10 cellular contexts compared by ENCODE assay signal in genomic region chr16:22161999-22162657, GRCh38. TPM values are rescaled to one million over a fixed set of nuclear protein-coding genes. Genes with fewer than 3 reads are reported as not detected.
DNase-seq lines count a peak whose midpoint lies in the region; ATAC-seq and TF ChIP-seq lines count a peak whose summit lies in the region.
"Had no signal": no experiment of that assay in that cellular context is flagged by ENCODE, and none has a peak within 500 bp of the region (broad histone marks: within the 10 kb centered on the region; RNA-seq: fewer than 3 reads in every experiment).

Gene SDR42E2 (plus strand): TSS chr16:22162506. CDS start chr16:22165583, 3,077 bp downstream.

- H3K27me3 Mint-ChIP-seq in Calu3 (ENCODE audit: unreplicated experiment), result peaks cover 42% of the 10 kb centered on the region

- no peak within 1 kb of the TSS for H3K4ac ChIP-seq in trophoblast cell (ENCODE audit: low read depth, low read length)

- no peaks in the 10 kb centered on the region for H3K79me2 ChIP-seq in trophoblast cell (ENCODE audit: control insufficient read depth, insufficient read depth, low read length, poor library complexity)

- no peak within 1 kb of the TSS for H3K23ac ChIP-seq in trophoblast cell (ENCODE audit: low read length)

- WGBS in trophoblast cell (ENCODE audit: extremely low coverage, insufficient coverage, insufficient read length), result no CpG with 5 or more reads among the region's 40 CpGs

- no peak within 1 kb of the TSS for H3K27ac Mint-ChIP-seq in Calu3 (ENCODE audit: unreplicated experiment)

- CTCF ChIA-PET in Calu3 (lab: Charles Lee), result no interaction called here
- CTCF ChIA-PET in A673 (lab: Charles Lee), result no interaction called here

- H3K79me1 ChIP-seq in trophoblast cell (ENCODE audit: low read length), result no peaks in the 10 kb centered on the region

- no peak within 1 kb of the TSS for H4K8ac ChIP-seq in trophoblast cell (ENCODE audit: low read depth, low read length)

- H3K4me1 Mint-ChIP-seq in Calu3 (ENCODE audit: low read depth, unreplicated experiment), result no peaks in the 10 kb centered on the region

- H3K9me3 ChIP-seq in trophoblast cell (ENCODE audit: insufficient read depth, low read depth, low read length), result peaks cover 5% of the 10 kb centered on the region
- no peaks in the 10 kb centered on the region for H3K9me3 ChIP-seq in A673 (ENCODE audit: low read depth, low read length, poor library complexity, severe bottlenecking)

- DNase-seq in Calu3 (peak; percentile 19), RPMI8226 (peak; percentile 91), astrocyte of the hippocampus (ENCODE audit: low read depth, low spot score) (peak; percentile 7), trophoblast cell (peak; percentile 24 to 50), A673 (ENCODE audit: low spot score) (no peak), SIG-M5 treated with dmso at 0.1 percent for 504 hours (lab: John Stamatoyannopoulos, UW; ENCODE audit: unreplicated experiment) (no peak), GF-D8 (lab: John Stamatoyannopoulos, UW) (no peak)

- H3K9me3 Mint-ChIP-seq in Calu3 (ENCODE audit: low read depth, unreplicated experiment), result peaks cover 5% of the 10 kb centered on the region

- H3K14ac ChIP-seq in trophoblast cell (ENCODE audit: low read length), result no peak within 1 kb of the TSS

- H2AK5ac ChIP-seq in trophoblast cell (ENCODE audit: low read length), result no peak within 1 kb of the TSS

- BruUV-seq in Calu3 (replicated peaks; lab: Mats Ljungman, UMichigan) (no TSS peak), A673 (replicated peaks; lab: Mats Ljungman, UMichigan) (no TSS peak)

- peak within 1 kb of the TSS; percentile 76 for H3K4me2 ChIP-seq in trophoblast cell (ENCODE audit: low read length)

- no peak within 1 kb of the TSS for H3K9ac ChIP-seq in trophoblast cell (ENCODE audit: low read length)

- H3K4me3 ChIP-seq in trophoblast cell (ENCODE audit: low read depth, low read length) (no peak within 1 kb of the TSS), A673 (ENCODE audit: low read depth, low read length, poor library complexity, severe bottlenecking) (no peak within 1 kb of the TSS)
- H3K4me3 ChIP-seq: SJSA1 had no signal

- H3K18ac ChIP-seq in trophoblast cell (ENCODE audit: low read length), result no peak within 1 kb of the TSS

- intact Hi-C loops in Calu3 (cut with micrococcal nuclease; ENCODE audit: unreplicated experiment) (no loop called here), A673 (cut with micrococcal nuclease; ENCODE audit: unreplicated experiment) (no loop called here)

- H2BK12ac ChIP-seq in trophoblast cell (ENCODE audit: low read length), result no peak within 1 kb of the TSS

- TF ChIP-seq CTCF in Calu3 (IDR thresholded peaks at IDR 0.05; ENCODE audit: unreplicated experiment) (no peak), A673 (conservative IDR thresholded peaks at IDR 0.05; ENCODE audit: low read depth, low read length) (no peak)

- peak within 1 kb of the TSS; percentile 35 for H2AFZ ChIP-seq in trophoblast cell (ENCODE audit: insufficient read depth, low read length, poor library complexity)

- H3K36me3 Mint-ChIP-seq in Calu3 (ENCODE audit: insufficient read depth, unreplicated experiment), result no peaks in the 10 kb centered on the region

- no peak for ATAC-seq in HG03469 (IDR thresholded peaks at IDR 0.05; ENCODE audit: unreplicated experiment)

- H3K36me3 ChIP-seq in trophoblast cell (ENCODE audit: control insufficient read depth in 1 of 2, insufficient read depth in 2 of 2, low read length in 2 of 2) (no peaks in the 10 kb centered on the region), A673 (ENCODE audit: insufficient read depth, low read length, poor library complexity, severe bottlenecking) (no peaks in the 10 kb centered on the region)
- H3K36me3 ChIP-seq: SJSA1 had no signal

- no peak within 1 kb of the TSS for H3K4me3 Mint-ChIP-seq in Calu3 (ENCODE audit: low read depth, unreplicated experiment)

- no peak within 1 kb of the TSS for H4K12ac ChIP-seq in trophoblast cell (ENCODE audit: low read depth, low read length)

- H3K27me3 ChIP-seq in trophoblast cell (ENCODE audit: insufficient read depth, low read length) (peaks cover 3% of the 10 kb centered on the region), A673 (replicated peaks; ENCODE audit: insufficient read depth, low read depth, low read length, poor library complexity) (peaks cover 11% of the 10 kb centered on the region)

- POLR2A ChIA-PET in A673 (lab: Charles Lee; ENCODE audit: low non-redundant PET), result no interaction called here

- H3K4me1 ChIP-seq in trophoblast cell (ENCODE audit: control insufficient read depth in 1 of 2, insufficient read depth in 2 of 2, low read length in 2 of 2) (peaks cover 0 to 3% of the 10 kb centered on the region in 2 experiments), A673 (ENCODE audit: insufficient read depth, low read length, poor library complexity, severe bottlenecking) (no peaks in the 10 kb centered on the region)
- H3K4me1 ChIP-seq: SJSA1 had no signal

- no peak within 1 kb of the TSS for H2BK5ac ChIP-seq in trophoblast cell (ENCODE audit: low read depth, low read length, poor library complexity)

- H4K91ac ChIP-seq in trophoblast cell (ENCODE audit: low read depth, low read length), result no peak within 1 kb of the TSS

- H3K27ac ChIP-seq in trophoblast cell (ENCODE audit: low read depth, low read length) (no peak within 1 kb of the TSS), A673 (ENCODE audit: low read depth, low read length, poor library complexity, severe bottlenecking) (no peak within 1 kb of the TSS)
- H3K27ac ChIP-seq: SJSA1 had no signal

- no peak within 1 kb of the TSS for H2BK120ac ChIP-seq in trophoblast cell (ENCODE audit: insufficient read depth, low read length, poor library complexity)

RNA-seq across cellular contexts. Expression of gene SDR42E2, which starts in this region (rescaled TPM):
- total RNA-seq in Calu3 (2022) (not detected in 2 replicates), A673 (2021) (not detected in 2 replicates)
- polyA plus RNA-seq in trophoblast cell (2013), result 0.04 TPM in 1 of 2 replicates, not detected in the other
- total RNA-seq: kidney epithelial cell, SJSA1 had no signal

Comparison
In these comparisons a context has a peak if more than half of its experiments do, and no peak if none do; other contexts are left out.
1. Peak in DNase-seq in Calu3; RNA of the gene not detected or under 1 TPM.
2. DNase-seq: peak in RPMI8226 (single experiment), astrocyte of the hippocampus (single experiment) and trophoblast cell (2 of 2); none in A673 (single experiment), SIG-M5 treated with dmso at 0.1 percent for 504 hours (single experiment) and GF-D8 (single experiment).